Comparison of ENCODE assay signal across 12 cellular contexts in genomic region chr1:203676455-203676854, GRCh38. TPM values are rescaled to one million over a fixed set of nuclear protein-coding genes. Genes with fewer than 3 reads are reported as not detected.
DNase-seq lines count a peak whose midpoint lies in the region; ATAC-seq and TF ChIP-seq lines count a peak whose summit lies in the region.
"Had no signal": no experiment of that assay in that cellular context is flagged by ENCODE, and none has a peak within 500 bp of the region (broad histone marks: within the 10 kb centered on the region; RNA-seq: fewer than 3 reads in every experiment).

No MANE protein-coding gene starts in this region.

- no peak for TF ChIP-seq CTCF in CD14-positive monocyte (IDR thresholded peaks at IDR 0.05)
- TF ChIP-seq CTCF in neural crest cell (conservative IDR thresholded peaks at IDR 0.05): no peak

- no peaks in the 10 kb centered on the region for H3K9me3 ChIP-seq in KOPT-K1 (ENCODE audit: insufficient read depth, low read length, poor library complexity, severe bottlenecking)
- H3K9me3 ChIP-seq: adrenal gland had no signal

- H3K36me3 Mint-ChIP-seq in CD14-positive monocyte (peaks cover 34 to 59% of the 10 kb centered on the region in 2 donors), neural crest cell (ENCODE audit: low read depth) (no peaks in the 10 kb centered on the region)

- intact Hi-C loops in CD14-positive monocyte (cut with micrococcal nuclease): no loop called here

- DNase-seq in CD14-positive monocyte (ENCODE audit: low spot score) (no peak), dermis blood vessel endothelial cell (peak; percentile 29), neural crest cell (ENCODE audit: low read depth, low spot score) (no peak), UCSD-AML1 (lab: John Stamatoyannopoulos, UW; ENCODE audit: unreplicated experiment) (no peak), medulla oblongata (ENCODE audit: extremely low spot score) (no peak), NCI-H1694 (lab: John Stamatoyannopoulos, UW) (no peak)
- DNase-seq: activated B cell treated with CpG ODN at 0.5 μM for 24 hours; adrenal gland; effector CD8-positive, alpha-beta T cell; NCI-H510A had no signal

- no peak overlapping the region for H3K4me3 Mint-ChIP-seq in CD14-positive monocyte
- no peak overlapping the region for H3K4me3 Mint-ChIP-seq in neural crest cell
- H3K4me3 Mint-ChIP-seq: activated B cell treated with CpG ODN at 0.5 μM for 24 hours had no signal

- peak overlapping the region; percentile 96 for H3K27ac ChIP-seq in KOPT-K1 (ENCODE audit: low read depth, low read length, poor library complexity, severe bottlenecking)

- H3K36me3 ChIP-seq in KOPT-K1 (ENCODE audit: insufficient read depth, low read length): peaks cover 14% of the 10 kb centered on the region; the same call in 1 of the 2 replicates
- H3K36me3 ChIP-seq: adrenal gland had no signal

- H3K4me1 Mint-ChIP-seq in CD14-positive monocyte (peaks cover 39% of the 10 kb centered on the region), neural crest cell (peaks cover 69% of the 10 kb centered on the region)

- no peak for ATAC-seq in GM18909 (IDR thresholded peaks at IDR 0.05; ENCODE audit: poor library complexity, unreplicated experiment)

- peaks cover 0 to 3% (median 1%) of the 10 kb centered on the region in 3 donors for H3K27me3 Mint-ChIP-seq in CD14-positive monocyte (ENCODE audit: low read depth in 3 of 3)
- no peaks in the 10 kb centered on the region for H3K27me3 Mint-ChIP-seq in neural crest cell (ENCODE audit: low read depth)
- H3K27me3 Mint-ChIP-seq: activated B cell treated with CpG ODN at 0.5 μM for 24 hours had no signal

- peak overlapping the region in 5 of 7 donors; percentile 21 to 97 (median 59) for H3K27ac Mint-ChIP-seq in CD14-positive monocyte
- peak overlapping the region; percentile 71 for H3K27ac Mint-ChIP-seq in neural crest cell (ENCODE audit: unreplicated experiment)
- H3K27ac Mint-ChIP-seq: activated B cell treated with CpG ODN at 0.5 μM for 24 hours had no signal

- H3K9me3 Mint-ChIP-seq in CD14-positive monocyte: no peaks in the 10 kb centered on the region
- H3K9me3 Mint-ChIP-seq in neural crest cell: no peaks in the 10 kb centered on the region
- H3K9me3 Mint-ChIP-seq: activated B cell treated with CpG ODN at 0.5 μM for 24 hours had no signal

RNA-seq across cellular contexts. Expression of gene ATP2B4, which starts 49.8 kb away (rescaled TPM):
- 10 to 100 TPM in 1 of 2 donors, 1 to 10 TPM in 1; 7.8 to 13.2 TPM for polyA plus RNA-seq in CD14-positive monocyte
- total RNA-seq in dermis blood vessel endothelial cell (108 and 145 TPM in 2 replicates), neural crest cell (23.8 and 24.7 TPM in 2 replicates)
